Comparison of ENCODE assay signal across 8 cellular contexts in genomic region chr12:47717443-47718193, GRCh38. TPM values are rescaled to one million over a fixed set of nuclear protein-coding genes. Genes with fewer than 3 reads are reported as not detected.
A peak's percentile ranks its signal among the peaks of the same experiment; 100 is the strongest.
DNase-seq lines count a peak whose midpoint lies in the region; ATAC-seq and TF ChIP-seq lines count a peak whose summit lies in the region.

No MANE protein-coding gene starts in this region.

- H3K4me1 Mint-ChIP-seq in IgD-negative memory B cell (peaks cover 10 to 20% (median 13%) of the 10 kb centered on the region in 3 donors), neural progenitor cell (peaks cover 18% of the 10 kb centered on the region)
- peaks cover 36% of the 10 kb centered on the region for H3K4me1 Mint-ChIP-seq in activated naive CD8-positive, alpha-beta T cell treated with anti-CD3 and anti-CD28 coated beads for 36 hours

- in situ Hi-C loops in Panc1 (cut with HindIII; ENCODE audit: low pct_unique_long_range_greater_than_20kb, low sequenced_read_pairs) = no loop called here

- H3K27me3 ChIP-seq in DOHH2 (ENCODE audit: control insufficient read depth, low read length) (no peaks in the 10 kb centered on the region), Panc1 (ENCODE audit: control insufficient read depth, insufficient read depth, low read length) (no peaks in the 10 kb centered on the region), neural progenitor cell (peaks cover 6% of the 10 kb centered on the region), upper lobe of right lung (no peaks in the 10 kb centered on the region)

- CTCF ChIA-PET in Panc1 (lab: Charles Lee) = interaction anchor here (0.9 kb wide), 1 partner anchor 121 kb away, joined by 4 read pairs; no protein-coding TSS in a partner anchor

- POLR2A ChIA-PET in Panc1 (lab: Charles Lee) = no interaction called here

- DNase-seq in Panc1 (ENCODE audit: low read depth, low spot score) (no peak), germinal center (ENCODE audit: low spot score) (peak; percentile 74), neural progenitor cell (ENCODE audit: low spot score) (peak; percentile 87), upper lobe of right lung (peak; percentile 88)
- DNase-seq in activated naive CD8-positive, alpha-beta T cell treated with anti-CD3 and anti-CD28 coated beads for 36 hours = peak; percentile 53

- H3K9ac ChIP-seq in neural progenitor cell = no peak overlapping the region

- H3K9me3 ChIP-seq in DOHH2 (ENCODE audit: control insufficient read depth, insufficient read depth, low read length) = no peaks in the 10 kb centered on the region
- H3K9me3 ChIP-seq in Panc1 (ENCODE audit: control insufficient read depth, insufficient read depth, low read depth, low read length) = no peaks in the 10 kb centered on the region
- no peaks in the 10 kb centered on the region for H3K9me3 ChIP-seq in neural progenitor cell (ENCODE audit: low read depth)
- no peaks in the 10 kb centered on the region for H3K9me3 ChIP-seq in upper lobe of right lung

- no peaks in the 10 kb centered on the region for H3K79me2 ChIP-seq in DOHH2 (ENCODE audit: control insufficient read depth, low read length)
- no peaks in the 10 kb centered on the region for H3K79me2 ChIP-seq in neural progenitor cell (ENCODE audit: low read depth)

- no peak overlapping the region for H2AFZ ChIP-seq in neural progenitor cell (replicated peaks)

- H3K36me3 Mint-ChIP-seq in IgD-negative memory B cell (peaks cover 9% of the 10 kb centered on the region), neural progenitor cell (no peaks in the 10 kb centered on the region)
- peaks cover 8% of the 10 kb centered on the region for H3K36me3 Mint-ChIP-seq in activated naive CD8-positive, alpha-beta T cell treated with anti-CD3 and anti-CD28 coated beads for 36 hours

- H3K4me2 ChIP-seq in DOHH2 (ENCODE audit: low read length) = peak overlapping the region; percentile 17
- H3K4me2 ChIP-seq in neural progenitor cell = peak overlapping the region; percentile 12

- no peaks in the 10 kb centered on the region for H3K36me3 ChIP-seq in DOHH2 (ENCODE audit: control insufficient read depth, low read length)
- H3K36me3 ChIP-seq in Panc1 (ENCODE audit: control insufficient read depth, insufficient read depth, low read length) = no peaks in the 10 kb centered on the region
- no peaks in the 10 kb centered on the region for H3K36me3 ChIP-seq in neural progenitor cell
- no peaks in the 10 kb centered on the region for H3K36me3 ChIP-seq in upper lobe of right lung

- H3K4me3 Mint-ChIP-seq in IgD-negative memory B cell (peak overlapping the region in 2 of 4 donors; percentile 36 to 45), neural progenitor cell (no peak overlapping the region)
- no peak overlapping the region for H3K4me3 Mint-ChIP-seq in activated naive CD8-positive, alpha-beta T cell treated with anti-CD3 and anti-CD28 coated beads for 36 hours

- no TSS peak for BruUV-seq in Panc1 (replicated peaks; lab: Mats Ljungman, UMichigan)

- H3K27me3 Mint-ChIP-seq in IgD-negative memory B cell = no peaks in the 10 kb centered on the region
- peaks cover 8% of the 10 kb centered on the region for H3K27me3 Mint-ChIP-seq in activated naive CD8-positive, alpha-beta T cell treated with anti-CD3 and anti-CD28 coated beads for 36 hours
- H3K27me3 Mint-ChIP-seq in neural progenitor cell (ENCODE audit: insufficient read depth, low read depth) = no peaks in the 10 kb centered on the region

- H3F3A ChIP-seq in DOHH2 (ENCODE audit: control insufficient read depth, insufficient read depth) (peaks cover 4% of the 10 kb centered on the region; the same call in 1 of the 2 replicates), neural progenitor cell (ENCODE audit: low read depth) (peaks cover 5% of the 10 kb centered on the region)

- intact Hi-C loops in Panc1 (cut with micrococcal nuclease; ENCODE audit: unreplicated experiment) (loop anchor here (10.0 kb wide), 1 partner anchor 117 kb away; no protein-coding TSS in a partner anchor), upper lobe of right lung (cut with DNase I) (loop anchor here (5.0 to 10.0 kb wide), 2 partner anchors 60 to 117 kb away; no protein-coding TSS in a partner anchor)

- H3K9me3 Mint-ChIP-seq in IgD-negative memory B cell (no peaks in the 10 kb centered on the region), neural progenitor cell (no peaks in the 10 kb centered on the region)
- no peaks in the 10 kb centered on the region for H3K9me3 Mint-ChIP-seq in activated naive CD8-positive, alpha-beta T cell treated with anti-CD3 and anti-CD28 coated beads for 36 hours

- H3K27ac Mint-ChIP-seq in IgD-negative memory B cell = peak overlapping the region in 2 of 3 donors; percentile 59 to 75
- peak overlapping the region; percentile 77 for H3K27ac Mint-ChIP-seq in activated naive CD8-positive, alpha-beta T cell treated with anti-CD3 and anti-CD28 coated beads for 36 hours
- peak overlapping the region; percentile 94 for H3K27ac Mint-ChIP-seq in neural progenitor cell

- H3K4me1 ChIP-seq in DOHH2 (ENCODE audit: control insufficient read depth, low read length) (peaks cover 24% of the 10 kb centered on the region), Panc1 (ENCODE audit: control insufficient read depth, insufficient read depth, low read length) (peaks cover 3% of the 10 kb centered on the region; the same call in 1 of the 2 replicates), neural progenitor cell (peaks cover 4% of the 10 kb centered on the region), upper lobe of right lung (peaks cover 31% of the 10 kb centered on the region)

- peak; percentile 80 for ATAC-seq in Panc1
- ATAC-seq in upper lobe of right lung = peak; percentile 94
- ATAC-seq in HG03039 (IDR thresholded peaks at IDR 0.05; ENCODE audit: unreplicated experiment) = no peak

- no peaks in the 10 kb centered on the region for H4K20me1 ChIP-seq in DOHH2 (ENCODE audit: control insufficient read depth, insufficient read depth, low read depth, low read length)
- no peaks in the 10 kb centered on the region for H4K20me1 ChIP-seq in neural progenitor cell (ENCODE audit: low read depth)

- no peaks in the 10 kb centered on the region for H3K9me2 ChIP-seq in DOHH2 (replicated peaks; ENCODE audit: control insufficient read depth, low read length)

- TF ChIP-seq CTCF in DOHH2 (IDR thresholded peaks at IDR 0.05; ENCODE audit: low read depth, low read length, poor library complexity, severe bottlenecking) = peak; percentile 82
- TF ChIP-seq CTCF in Panc1 (IDR thresholded peaks at IDR 0.05) = peak; percentile 79
- TF ChIP-seq CTCF in neural progenitor cell (IDR thresholded peaks at IDR 0.05) = peak; percentile 86
- peak; percentile 79 for TF ChIP-seq CTCF in upper lobe of right lung (IDR thresholded peaks at IDR 0.05)

- H3K4me3 ChIP-seq in DOHH2 (ENCODE audit: low read length) (no peak overlapping the region), Panc1 (ENCODE audit: low read depth in 2 of 2, low read length in 2 of 2) (no peak overlapping the region), neural progenitor cell (no peak overlapping the region), upper lobe of right lung (no peak overlapping the region)

- H3K27ac ChIP-seq in DOHH2 (ENCODE audit: low read depth, low read length) (no peak overlapping the region), Panc1 (ENCODE audit: low read length) (no peak overlapping the region), neural progenitor cell (no peak overlapping the region), upper lobe of right lung (peak overlapping the region; percentile 93)

RNA-seq across cellular contexts. Expression of gene ENDOU, which starts 7.7 kb away (rescaled TPM):
- not detected for polyA plus RNA-seq in IgD-negative memory B cell
- total RNA-seq in Panc1 (2021; ENCODE audit: unreplicated experiment) = not detected
- not detected for polyA plus RNA-seq in Panc1 (2012; ENCODE audit: insufficient read length)
- total RNA-seq in activated naive CD8-positive, alpha-beta T cell treated with anti-CD3 and anti-CD28 coated beads for 36 hours = under 1 TPM in 1 of 2 experiments, not detected in 1; 0.08 TPM
- total RNA-seq in neural progenitor cell (ENCODE audit: low replicate concordance) = not detected in 2 replicates
- 0.32 TPM for total RNA-seq in upper lobe of right lung

RNA-seq across cellular contexts. Expression of gene RPAP3, which starts 11.8 kb away (rescaled TPM):
- 46.0 TPM for polyA plus RNA-seq in IgD-negative memory B cell
- total RNA-seq in Panc1 (2021; ENCODE audit: unreplicated experiment) = 47.3 TPM
- polyA plus RNA-seq in Panc1 (2012; ENCODE audit: insufficient read length) = 18.4 TPM
- 10 to 100 TPM; 58.7 to 61.8 TPM for total RNA-seq in activated naive CD8-positive, alpha-beta T cell treated with anti-CD3 and anti-CD28 coated beads for 36 hours
- 42.7 and 61.9 TPM in 2 replicates for total RNA-seq in neural progenitor cell (ENCODE audit: low replicate concordance)
- 19.9 TPM for total RNA-seq in upper lobe of right lung

RNA-seq across cellular contexts. Expression of gene RAPGEF3, which starts 41.1 kb away (rescaled TPM):
- polyA plus RNA-seq in IgD-negative memory B cell = 0.26 TPM
- total RNA-seq in Panc1 (2021; ENCODE audit: unreplicated experiment) (5.8 TPM), neural progenitor cell (ENCODE audit: low replicate concordance) (0.58 and 1.2 TPM in 2 replicates), upper lobe of right lung (69.6 TPM)
- 2.5 TPM for polyA plus RNA-seq in Panc1 (2012; ENCODE audit: insufficient read length)
- under 1 TPM; 0.27 to 0.54 TPM for total RNA-seq in activated naive CD8-positive, alpha-beta T cell treated with anti-CD3 and anti-CD28 coated beads for 36 hours

RNA-seq across cellular contexts. Expression of gene SLC48A1, which starts 55.4 kb away (rescaled TPM):
- polyA plus RNA-seq in IgD-negative memory B cell = 21.7 TPM
- total RNA-seq in Panc1 (2021; ENCODE audit: unreplicated experiment) = 32.0 TPM
- polyA plus RNA-seq in Panc1 (2012; ENCODE audit: insufficient read length) = 27.4 TPM
- total RNA-seq in activated naive CD8-positive, alpha-beta T cell treated with anti-CD3 and anti-CD28 coated beads for 36 hours = 1 to 10 TPM; 5.4 to 6.0 TPM
- 8.3 and 16.7 TPM in 2 replicates for total RNA-seq in neural progenitor cell (ENCODE audit: low replicate concordance)
- 40.9 TPM for total RNA-seq in upper lobe of right lung

Comparison
In these comparisons a context has a peak if more than half of its experiments do, and no peak if none do; other contexts are left out.
1. RNA of gene RAPGEF3, which starts 41.1 kb away (total RNA-seq): 69.6 TPM in upper lobe of right lung (single experiment); 5.8 TPM in Panc1 (single experiment), 0.58 to 1.2 TPM in neural progenitor cell and 0.27 to 0.54 TPM in activated naive CD8-positive, alpha-beta T cell treated with anti-CD3 and anti-CD28 coated beads for 36 hours; every median in the first group is over 10 times any median in the second.
2. Peak in every context shown above with its lines, with median percentiles within 50 percentile points of each other: CTCF ChIP-seq and H3K27ac Mint-ChIP-seq.